In genomic region chr9:114425126-114425525, GRCh38 we compare ENCODE assay signal across 28 cellular contexts.
"Had no signal": no experiment of that assay in that cellular context is flagged by ENCODE, and none has a peak within 500 bp of the region (broad histone marks: within the 10 kb centered on the region; RNA-seq: fewer than 3 reads in every experiment).

No MANE protein-coding gene starts in this region.

- H3K4me2 ChIP-seq: KMS-11, PC-9 had no signal

- H3K36me3 Mint-ChIP-seq: activated naive CD4-positive, alpha-beta T cell treated with anti-CD3 and anti-CD28 coated beads, Interleukin-2, amount 50 U/mL, for 72 hours had no signal

- DNase-seq: activated CD4-positive, alpha-beta T cell treated with anti-CD3 and anti-CD28 coated beads, Interleukin-2, amount 10 ng/mL, durations not matched to agents 7 days and 5 days; activated CD4-positive, alpha-beta T cell treated with anti-CD3 and anti-CD28 coated beads, Interleukin-2, amount 50 U/mL, for 48 hours; activated CD8-positive, alpha-beta T cell treated with anti-CD3 and anti-CD28 coated beads, Interleukin-2, amount 10 ng/mL, durations not matched to agents 7 days and 5 days; activated gamma-delta T cell treated with Interleukin-2 at 50 U/mL for 16 hours; activated naive CD4-positive, alpha-beta T cell treated with anti-CD3 and anti-CD28 coated beads for 36 hours; activated T-cell treated with anti-CD3 and anti-CD28 coated beads for 4 hours; activated T-cell treated with anti-CD3 and anti-CD28 coated beads, Interleukin-2, amount 50 U/mL, for 4 hours; amniotic stem cell; aorta; brain microvascular endothelial cell; MM.1S; MV-4-11; NCI-H1092; NCI-H1436 treated with DMSO at 0.1 percent for 48 hours; NCI-H1694 treated with DMSO at 0.1 percent for 48 hours; NCI-H2029; NCI-H345; NCI-H526; NCI-H748 treated with DMSO at 0.1 percent for 48 hours; NK-92 treated with Interleukin-12 subunit alpha and Interleukin-12 subunit beta, amount 100 ng/mL, for 24 hours; PC-9; Right ventricle myocardium superior; SJCRH30; T1000 had no signal

- H3K27ac Mint-ChIP-seq: activated CD4-positive, alpha-beta T cell treated with anti-CD3 and anti-CD28 coated beads, Interleukin-2, amount 10 ng/mL, durations not matched to agents 7 days and 5 days; activated CD8-positive, alpha-beta T cell treated with anti-CD3 and anti-CD28 coated beads, Interleukin-2, amount 10 ng/mL, durations not matched to agents 7 days and 5 days; activated naive CD4-positive, alpha-beta T cell treated with anti-CD3 and anti-CD28 coated beads for 36 hours; activated T-helper 1 cell treated with anti-CD3 and anti-CD28 coated beads, Interleukin-12 subunit alpha, Interleukin-12 subunit beta, Interleukin-2, Interleukin-4 antibody, amounts not matched to agents 30 ng/mL and 10 ng/mL and 1 ng/mL, durations not matched to agents 14 hours and 24 hours and 36 hours had no signal

- H3K4me3 ChIP-seq: PC-9, SJCRH30, SK-N-MC had no signal

- H3K9ac ChIP-seq: KMS-11 had no signal

- H3K36me3 ChIP-seq: brain microvascular endothelial cell, SJCRH30 had no signal

- H3K4me1 Mint-ChIP-seq: activated CD4-positive, alpha-beta T cell treated with anti-CD3 and anti-CD28 coated beads, Interleukin-2, amount 10 ng/mL, durations not matched to agents 7 days and 5 days had no signal

- H3K9me3 Mint-ChIP-seq: activated CD4-positive, alpha-beta T cell treated with anti-CD3 and anti-CD28 coated beads, Interleukin-2, amount 10 ng/mL, durations not matched to agents 7 days and 5 days; activated naive CD4-positive, alpha-beta T cell treated with anti-CD3 and anti-CD28 coated beads for 36 hours; activated naive CD4-positive, alpha-beta T cell treated with anti-CD3 and anti-CD28 coated beads, Interleukin-2, amount 50 U/mL, for 72 hours; activated T-cell treated with anti-CD3 and anti-CD28 coated beads, Interleukin-2, amount 50 U/mL, for 4 hours; activated T-helper 1 cell treated with anti-CD3 and anti-CD28 coated beads, Interleukin-12 subunit alpha, Interleukin-12 subunit beta, Interleukin-2, Interleukin-4 antibody, amounts not matched to agents 30 ng/mL and 10 ng/mL and 1 ng/mL, durations not matched to agents 14 hours and 24 hours and 36 hours had no signal

- H3K9me3 ChIP-seq: SJCRH30 had no signal

- H3K27ac ChIP-seq: brain microvascular endothelial cell, KMS-11, PC-9, SJCRH30, SK-N-MC had no signal

- H2AFZ ChIP-seq: PC-9 had no signal

- H3K27me3 ChIP-seq: SJCRH30 had no signal

- H3K4me3 Mint-ChIP-seq: activated CD4-positive, alpha-beta T cell treated with anti-CD3 and anti-CD28 coated beads, Interleukin-2, amount 10 ng/mL, durations not matched to agents 7 days and 5 days; activated CD8-positive, alpha-beta T cell treated with anti-CD3 and anti-CD28 coated beads, Interleukin-2, amount 10 ng/mL, durations not matched to agents 7 days and 5 days; activated naive CD4-positive, alpha-beta T cell treated with anti-CD3 and anti-CD28 coated beads for 36 hours; activated T-cell treated with anti-CD3 and anti-CD28 coated beads, Interleukin-2, amount 50 U/mL, for 4 hours; activated T-helper 1 cell treated with anti-CD3 and anti-CD28 coated beads, Interleukin-12 subunit alpha, Interleukin-12 subunit beta, Interleukin-2, Interleukin-4 antibody, amounts not matched to agents 30 ng/mL and 10 ng/mL and 1 ng/mL, durations not matched to agents 14 hours and 24 hours and 36 hours had no signal

- ATAC-seq: activated CD8-positive, alpha-beta T cell treated with anti-CD3 and anti-CD28 coated beads, Interleukin-2, amount 10 ng/mL, durations not matched to agents 7 days and 5 days; activated naive CD4-positive, alpha-beta T cell treated with anti-CD3 and anti-CD28 coated beads, Interleukin-2, amount 50 U/mL, for 72 hours; activated T-cell treated with anti-CD3 and anti-CD28 coated beads, Interleukin-2, amount 50 U/mL, for 4 hours had no signal
